1 cellular context compared by ENCODE assay signal in the genomic region with DNA sequence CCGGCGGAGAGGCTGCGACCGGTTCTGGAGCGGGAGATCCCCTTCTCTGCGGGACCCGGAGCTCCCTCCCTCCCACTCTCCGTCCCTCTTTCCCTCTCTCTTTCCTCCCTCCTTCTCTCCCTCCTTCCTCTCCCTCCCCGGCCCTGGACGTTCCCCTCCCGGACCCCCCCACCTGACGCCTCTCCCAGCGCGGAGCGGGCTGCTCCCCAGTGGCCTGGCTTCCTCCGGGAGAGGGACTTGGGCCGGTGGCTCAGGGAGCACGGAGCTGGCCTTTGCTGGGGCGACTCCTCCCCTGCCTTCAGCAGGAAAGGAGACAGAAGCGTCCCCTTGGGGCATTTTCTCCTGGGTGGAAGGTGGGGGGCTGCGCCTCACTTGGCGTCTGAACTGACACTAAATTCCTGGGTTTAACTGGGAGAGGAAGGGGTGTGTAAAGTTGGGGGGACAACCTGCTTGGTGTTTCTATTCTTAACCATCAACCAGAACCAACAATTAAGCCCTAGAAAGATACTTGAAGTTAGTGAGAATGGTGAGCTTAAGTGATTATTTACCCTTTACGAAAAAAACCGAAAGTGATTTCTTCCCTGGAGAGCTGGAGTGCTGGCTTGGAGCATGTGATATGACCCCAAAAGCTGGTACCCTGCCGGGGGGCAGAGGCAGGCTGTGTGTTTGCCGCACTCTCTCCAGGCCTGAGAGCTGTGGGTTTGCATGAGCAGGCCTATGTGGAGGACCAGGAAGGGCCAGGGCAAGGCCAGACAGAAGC.
TF ChIP-seq lines count a peak whose summit lies in the region.

No MANE protein-coding gene starts in this region.

TF ChIP-seq in WTC11, 78 proteins besides CTCF, POLR2A, EP300 and RAD21 (continued from another document):
- TF ChIP-seq, protein P1, sequence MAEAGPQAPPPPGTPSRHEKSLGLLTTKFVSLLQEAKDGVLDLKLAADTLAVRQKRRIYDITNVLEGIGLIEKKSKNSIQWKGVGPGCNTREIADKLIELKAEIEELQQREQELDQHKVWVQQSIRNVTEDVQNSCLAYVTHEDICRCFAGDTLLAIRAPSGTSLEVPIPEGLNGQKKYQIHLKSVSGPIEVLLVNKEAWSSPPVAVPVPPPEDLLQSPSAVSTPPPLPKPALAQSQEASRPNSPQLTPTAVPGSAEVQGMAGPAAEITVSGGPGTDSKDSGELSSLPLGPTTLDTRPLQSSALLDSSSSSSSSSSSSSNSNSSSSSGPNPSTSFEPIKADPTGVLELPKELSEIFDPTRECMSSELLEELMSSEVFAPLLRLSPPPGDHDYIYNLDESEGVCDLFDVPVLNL (CRISPR knock-in tag; IDR thresholded peaks at IDR 0.05; ENCODE audit: borderline replicate concordance, low read depth) = no peak
- TF ChIP-seq GTF2I (CRISPR knock-in tag; conservative IDR thresholded peaks at IDR 0.05) (no peak), NR3C1 (CRISPR knock-in tag; conservative IDR thresholded peaks at IDR 0.05; ENCODE audit: low read depth) (no peak), SP1 (CRISPR knock-in tag; conservative IDR thresholded peaks at IDR 0.05) (0 out of 2 replicates have a peak, but pooled peaks have one; percentile 34), ETV6 (CRISPR knock-in tag; IDR thresholded peaks at IDR 0.05) (no peak)
- TF ChIP-seq, protein P2, sequence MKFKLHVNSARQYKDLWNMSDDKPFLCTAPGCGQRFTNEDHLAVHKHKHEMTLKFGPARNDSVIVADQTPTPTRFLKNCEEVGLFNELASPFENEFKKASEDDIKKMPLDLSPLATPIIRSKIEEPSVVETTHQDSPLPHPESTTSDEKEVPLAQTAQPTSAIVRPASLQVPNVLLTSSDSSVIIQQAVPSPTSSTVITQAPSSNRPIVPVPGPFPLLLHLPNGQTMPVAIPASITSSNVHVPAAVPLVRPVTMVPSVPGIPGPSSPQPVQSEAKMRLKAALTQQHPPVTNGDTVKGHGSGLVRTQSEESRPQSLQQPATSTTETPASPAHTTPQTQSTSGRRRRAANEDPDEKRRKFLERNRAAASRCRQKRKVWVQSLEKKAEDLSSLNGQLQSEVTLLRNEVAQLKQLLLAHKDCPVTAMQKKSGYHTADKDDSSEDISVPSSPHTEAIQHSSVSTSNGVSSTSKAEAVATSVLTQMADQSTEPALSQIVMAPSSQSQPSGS (CRISPR knock-in tag; IDR thresholded peaks at IDR 0.05; ENCODE audit: borderline replicate concordance, low read depth) = no peak
- TF ChIP-seq, protein P3, sequence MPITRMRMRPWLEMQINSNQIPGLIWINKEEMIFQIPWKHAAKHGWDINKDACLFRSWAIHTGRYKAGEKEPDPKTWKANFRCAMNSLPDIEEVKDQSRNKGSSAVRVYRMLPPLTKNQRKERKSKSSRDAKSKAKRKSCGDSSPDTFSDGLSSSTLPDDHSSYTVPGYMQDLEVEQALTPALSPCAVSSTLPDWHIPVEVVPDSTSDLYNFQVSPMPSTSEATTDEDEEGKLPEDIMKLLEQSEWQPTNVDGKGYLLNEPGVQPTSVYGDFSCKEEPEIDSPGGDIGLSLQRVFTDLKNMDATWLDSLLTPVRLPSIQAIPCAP (CRISPR knock-in tag; IDR thresholded peaks at IDR 0.05) = no peak
